Comparison of ENCODE assay signal across 8 cellular contexts in the genomic region with DNA sequence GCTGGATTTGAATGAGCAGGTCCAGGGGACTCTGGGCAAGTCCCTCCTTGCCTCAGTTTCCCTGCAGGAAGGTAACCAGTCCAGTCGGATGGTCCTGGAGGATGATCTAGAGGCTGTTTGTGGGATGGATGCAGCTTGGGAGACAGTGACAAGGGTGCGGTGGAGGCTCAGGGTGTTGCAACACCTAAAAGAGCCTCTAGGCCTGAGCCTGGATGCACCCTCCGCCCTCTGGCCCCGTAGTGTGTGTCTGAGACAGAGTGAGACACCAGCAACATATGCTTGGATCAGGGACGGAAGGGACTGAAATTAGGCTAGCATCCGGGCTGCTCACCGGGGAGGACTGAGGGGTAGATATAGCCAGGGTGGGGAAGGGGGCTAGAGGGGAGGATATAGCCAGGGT. TPM values are rescaled to one million over a fixed set of nuclear protein-coding genes. Genes with fewer than 3 reads are reported as not detected.
A peak's percentile ranks its signal among the peaks of the same experiment; 100 is the strongest.
DNase-seq lines count a peak whose midpoint lies in the region; ATAC-seq and TF ChIP-seq lines count a peak whose summit lies in the region.

No MANE protein-coding gene starts in this region.

- H3K27ac Mint-ChIP-seq in activated CD4-positive, alpha-beta T cell treated with anti-CD3 and anti-CD28 coated beads for 36 hours, result no peak overlapping the region

- CTCF ChIA-PET in activated CD4-positive, alpha-beta T cell treated with anti-CD3 and anti-CD28 coated beads for 36 hours (lab: Charles Lee), result interaction anchor here (1.0 kb wide), 1 partner anchor 22 kb away, joined by 6 read pairs; no protein-coding TSS in a partner anchor

- H3K36me3 Mint-ChIP-seq in activated CD4-positive, alpha-beta T cell treated with anti-CD3 and anti-CD28 coated beads for 36 hours (ENCODE audit: low read depth), result no peaks in the 10 kb centered on the region

- no peaks in the 10 kb centered on the region for H3K27me3 Mint-ChIP-seq in activated CD4-positive, alpha-beta T cell treated with anti-CD3 and anti-CD28 coated beads for 36 hours

- H3K9me3 Mint-ChIP-seq in activated CD4-positive, alpha-beta T cell treated with anti-CD3 and anti-CD28 coated beads for 36 hours (ENCODE audit: low read depth), result no peaks in the 10 kb centered on the region

- intact Hi-C loops in activated CD4-positive, alpha-beta T cell treated with anti-CD3 and anti-CD28 coated beads for 36 hours (cut with DNase I, micrococcal nuclease), result no loop called here

- peak overlapping the region; percentile 93 for H3K4me3 Mint-ChIP-seq in activated CD4-positive, alpha-beta T cell treated with anti-CD3 and anti-CD28 coated beads for 36 hours

- TF ChIP-seq CTCF in WI38 (IDR thresholded peaks at IDR 0.05; ENCODE audit: low read depth, low read length), result no peak
- no peak for TF ChIP-seq CTCF in fibroblast of pulmonary artery (IDR thresholded peaks at IDR 0.05; ENCODE audit: low read length, missing control alignments)

- H3K4me1 Mint-ChIP-seq in activated CD4-positive, alpha-beta T cell treated with anti-CD3 and anti-CD28 coated beads for 36 hours, result peaks cover 28% of the 10 kb centered on the region

- DNase-seq in activated CD4-positive, alpha-beta T cell treated with anti-CD3 and anti-CD28 coated beads for 36 hours, result peak; percentile 57
- no peak for DNase-seq in activated CD4-positive, alpha-beta T cell treated with anti-CD3 and anti-CD28 coated beads for 1 hour
- DNase-seq in fibroblast of pulmonary artery (ENCODE audit: low read depth) (no peak), retina (peak; percentile 11), OCI-M2 (lab: John Stamatoyannopoulos, UW; ENCODE audit: unreplicated experiment) (no peak)

- no peak for ATAC-seq in activated CD4-positive, alpha-beta T cell treated with anti-CD3 and anti-CD28 coated beads for 36 hours
- ATAC-seq in GM18868 (IDR thresholded peaks at IDR 0.05; ENCODE audit: unreplicated experiment) (no peak), GM19395 (IDR thresholded peaks at IDR 0.05; ENCODE audit: unreplicated experiment) (no peak)

- POLR2A ChIA-PET in activated CD4-positive, alpha-beta T cell treated with anti-CD3 and anti-CD28 coated beads for 36 hours (lab: Charles Lee), result interaction anchor here (0.6 kb wide), 1 partner anchor 510 kb away, joined by 7 read pairs; no protein-coding TSS in a partner anchor

- H3K4me3 ChIP-seq in WI38 (ENCODE audit: low read depth, low read length), result peak overlapping the region; percentile 88
- peak overlapping the region; percentile 76 for H3K4me3 ChIP-seq in fibroblast of pulmonary artery (replicated peaks; ENCODE audit: low read depth, low read length)

RNA-seq across cellular contexts. Expression of a gene that starts 1.1 kb away (rescaled TPM):
- total RNA-seq in activated CD4-positive, alpha-beta T cell treated with anti-CD3 and anti-CD28 coated beads for 36 hours, result 10 to 100 TPM; 13.2 to 18.9 TPM

RNA-seq across cellular contexts. Expression of a gene that starts 1.7 kb away (rescaled TPM):
- 10 to 100 TPM; 71.9 to 88.0 TPM for total RNA-seq in activated CD4-positive, alpha-beta T cell treated with anti-CD3 and anti-CD28 coated beads for 36 hours

RNA-seq across cellular contexts. Expression of a gene that starts 28.6 kb away (rescaled TPM):
- 10 to 100 TPM; 15.1 to 16.4 TPM for total RNA-seq in activated CD4-positive, alpha-beta T cell treated with anti-CD3 and anti-CD28 coated beads for 36 hours

Comparison
In these comparisons a context has a peak if more than half of its experiments do, and no peak if none do; other contexts are left out.
1. DNase-seq: peak in activated CD4-positive, alpha-beta T cell treated with anti-CD3 and anti-CD28 coated beads for 36 hours (single experiment) and retina (single experiment); none in activated CD4-positive, alpha-beta T cell treated with anti-CD3 and anti-CD28 coated beads for 1 hour (single experiment), fibroblast of pulmonary artery (single experiment) and OCI-M2 (single experiment).